In genomic region chr14:20624495-20625070, GRCh38 we compare ENCODE assay signal across 1 cellular context.
TF ChIP-seq lines count a peak whose summit lies in the region.

No MANE protein-coding gene starts in this region.

TF ChIP-seq in SK-N-SH treated with all-trans-retinoic acid at 6 μM for 48 hours, 23 proteins besides CTCF, POLR2A, EP300 and RAD21 (continued from another document):
- TF ChIP-seq, protein P1, sequence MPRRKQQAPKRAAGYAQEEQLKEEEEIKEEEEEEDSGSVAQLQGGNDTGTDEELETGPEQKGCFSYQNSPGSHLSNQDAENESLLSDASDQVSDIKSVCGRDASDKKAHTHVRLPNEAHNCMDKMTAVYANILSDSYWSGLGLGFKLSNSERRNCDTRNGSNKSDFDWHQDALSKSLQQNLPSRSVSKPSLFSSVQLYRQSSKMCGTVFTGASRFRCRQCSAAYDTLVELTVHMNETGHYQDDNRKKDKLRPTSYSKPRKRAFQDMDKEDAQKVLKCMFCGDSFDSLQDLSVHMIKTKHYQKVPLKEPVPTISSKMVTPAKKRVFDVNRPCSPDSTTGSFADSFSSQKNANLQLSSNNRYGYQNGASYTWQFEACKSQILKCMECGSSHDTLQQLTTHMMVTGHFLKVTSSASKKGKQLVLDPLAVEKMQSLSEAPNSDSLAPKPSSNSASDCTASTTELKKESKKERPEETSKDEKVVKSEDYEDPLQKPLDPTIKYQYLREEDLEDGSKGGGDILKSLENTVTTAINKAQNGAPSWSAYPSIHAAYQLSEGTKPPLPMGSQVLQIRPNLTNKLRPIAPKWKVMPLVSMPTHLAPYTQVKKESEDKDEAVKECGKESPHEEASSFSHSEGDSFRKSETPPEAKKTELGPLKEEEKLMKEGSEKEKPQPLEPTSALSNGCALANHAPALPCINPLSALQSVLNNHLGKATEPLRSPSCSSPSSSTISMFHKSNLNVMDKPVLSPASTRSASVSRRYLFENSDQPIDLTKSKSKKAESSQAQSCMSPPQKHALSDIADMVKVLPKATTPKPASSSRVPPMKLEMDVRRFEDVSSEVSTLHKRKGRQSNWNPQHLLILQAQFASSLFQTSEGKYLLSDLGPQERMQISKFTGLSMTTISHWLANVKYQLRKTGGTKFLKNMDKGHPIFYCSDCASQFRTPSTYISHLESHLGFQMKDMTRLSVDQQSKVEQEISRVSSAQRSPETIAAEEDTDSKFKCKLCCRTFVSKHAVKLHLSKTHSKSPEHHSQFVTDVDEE (CRISPR knock-in tag; IDR thresholded peaks at IDR 0.05) = no peak
